15 cellular contexts compared by ENCODE assay signal in the genomic region with DNA sequence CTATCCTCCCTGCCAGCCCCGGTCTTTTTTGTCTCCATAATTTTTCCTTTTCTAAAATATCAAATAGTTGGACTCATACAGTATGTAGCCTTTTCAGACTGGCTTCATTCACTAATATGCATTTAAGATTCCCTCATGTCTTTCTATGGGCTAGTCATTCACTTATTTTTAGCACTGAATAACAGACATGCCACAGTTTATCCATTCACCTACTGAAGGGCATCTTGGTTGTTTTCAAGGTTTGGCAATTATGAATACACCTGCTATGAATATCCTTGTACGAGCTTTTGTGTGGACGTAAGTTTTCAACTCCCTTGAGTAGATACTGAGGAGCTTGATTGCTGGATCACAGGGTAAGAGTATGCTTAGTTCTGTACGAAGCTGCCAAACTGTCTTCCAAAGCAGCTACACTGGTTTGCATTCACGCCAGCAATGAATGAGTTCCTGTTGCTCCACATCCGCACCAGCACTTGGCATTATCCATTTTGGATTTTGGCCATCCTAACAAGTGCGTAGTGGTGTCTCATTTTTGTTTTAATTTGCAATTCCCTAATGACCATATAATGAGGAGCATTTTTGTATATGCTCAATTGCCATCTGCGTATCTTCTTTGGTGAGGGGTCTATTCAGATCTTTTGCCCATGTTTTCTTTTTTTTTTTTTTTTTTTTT. TPM values are rescaled to one million over a fixed set of nuclear protein-coding genes. Genes with fewer than 3 reads are reported as not detected.
DNase-seq lines count a peak whose midpoint lies in the region; ATAC-seq and TF ChIP-seq lines count a peak whose summit lies in the region.
"Had no signal": no experiment of that assay in that cellular context is flagged by ENCODE, and none has a peak within 500 bp of the region (broad histone marks: within the 10 kb centered on the region; RNA-seq: fewer than 3 reads in every experiment).

No MANE protein-coding gene starts in this region.

- POLR2A ChIA-PET in CD8-positive, alpha-beta T cell (lab: Charles Lee): interaction anchor here (1.1 kb wide), 1 partner anchor 17 kb away, joined by 3 read pairs; no protein-coding TSS in a partner anchor
- POLR2A ChIA-PET in Panc1 (lab: Charles Lee): no interaction called here

- in situ Hi-C loops in Panc1 (cut with HindIII; ENCODE audit: low pct_unique_long_range_greater_than_20kb, low sequenced_read_pairs): no loop called here

- intact Hi-C loops in Right ventricle myocardium superior (cut with DNase I) (no loop called here), Right ventricle myocardium inferior (cut with DNase I) (no loop called here), Panc1 (cut with micrococcal nuclease; ENCODE audit: unreplicated experiment) (no loop called here), psoas muscle (cut with DNase I) (no loop called here), upper lobe of right lung (cut with DNase I) (no loop called here)
- intact Hi-C loops in CD8-positive, alpha-beta T cell (cut with DNase I, micrococcal nuclease): no loop called here

- CTCF ChIA-PET in CD8-positive, alpha-beta T cell (lab: Charles Lee): interaction anchor here (0.6 kb wide), 1 partner anchor 17 kb away, joined by 3 read pairs; no protein-coding TSS in a partner anchor
- CTCF ChIA-PET in Panc1 (lab: Charles Lee): no interaction called here

- no peaks in the 10 kb centered on the region for H3K9me3 ChIP-seq in CD8-positive, alpha-beta T cell (ENCODE audit: low read length)
- no peaks in the 10 kb centered on the region for H3K9me3 ChIP-seq in Panc1 (ENCODE audit: control insufficient read depth, insufficient read depth, low read depth, low read length)
- H3K9me3 ChIP-seq in psoas muscle: peaks cover 5% of the 10 kb centered on the region
- no peaks in the 10 kb centered on the region for H3K9me3 ChIP-seq in upper lobe of right lung

- peaks cover 5% of the 10 kb centered on the region for H3K9me3 Mint-ChIP-seq in CD8-positive, alpha-beta T cell

- DNase-seq in Right ventricle myocardium superior (no peak), Right ventricle myocardium inferior (ENCODE audit: missing footprints) (no peak), Panc1 (ENCODE audit: low read depth, low spot score) (no peak), psoas muscle (no peak), upper lobe of right lung (no peak), mesenteric fat pad (ENCODE audit: low spot score) (no peak)
- no peak for DNase-seq in CD8-positive, alpha-beta T cell
- no peak for DNase-seq in stimulated activated CD4-positive, alpha-beta T cell treated with anti-CD3 and anti-CD28 coated beads, Interleukin-1b, Interleukin-23, amount 100 ng/mL, for 48 hours
- DNase-seq: Calu3, DMS79, GM23248, H7 had no signal

- H3K27ac ChIP-seq in CD8-positive, alpha-beta T cell (ENCODE audit: low read depth, low read length): no peak overlapping the region
- H3K27ac ChIP-seq in Panc1 (ENCODE audit: low read length): no peak overlapping the region
- peak overlapping the region; percentile 68 for H3K27ac ChIP-seq in psoas muscle
- no peak overlapping the region for H3K27ac ChIP-seq in upper lobe of right lung
- H3K27ac ChIP-seq: GM23248 had no signal

- peaks cover 7% of the 10 kb centered on the region for H3K36me3 ChIP-seq in CD8-positive, alpha-beta T cell (ENCODE audit: insufficient read depth, low read length)
- H3K36me3 ChIP-seq in Panc1 (ENCODE audit: control insufficient read depth, insufficient read depth, low read length) (no peaks in the 10 kb centered on the region), psoas muscle (ENCODE audit: insufficient read depth in 1 of 2, low read depth in 1 of 2) (peaks cover 0 to 24% of the 10 kb centered on the region in 2 donors), upper lobe of right lung (peaks cover 14% of the 10 kb centered on the region)

- WGBS in psoas muscle, 3 donors: 63 to 75% (median 68%) methylated on average over 8 of the region's 8 CpGs

- peaks cover 45% of the 10 kb centered on the region for H3K36me3 Mint-ChIP-seq in CD8-positive, alpha-beta T cell

- ATAC-seq in Right ventricle myocardium superior (ENCODE audit: poor library complexity): peak; percentile 8
- ATAC-seq in Right ventricle myocardium inferior: no peak
- ATAC-seq in CD8-positive, alpha-beta T cell: no peak
- ATAC-seq in Panc1: no peak
- ATAC-seq in psoas muscle: peak; percentile 56 to 69 (median 67)
- no peak for ATAC-seq in upper lobe of right lung
- ATAC-seq: GM12878 had no signal

- H3K4me1 Mint-ChIP-seq in CD8-positive, alpha-beta T cell (ENCODE audit: low read depth): peaks cover 6% of the 10 kb centered on the region
- H3K4me1 Mint-ChIP-seq: CD14-positive monocyte, IgD-negative memory B cell had no signal

- H3K4me3 Mint-ChIP-seq in CD8-positive, alpha-beta T cell: no peak overlapping the region
- H3K4me3 Mint-ChIP-seq: CD14-positive monocyte, IgD-negative memory B cell had no signal

- H3K4me1 ChIP-seq in CD8-positive, alpha-beta T cell (ENCODE audit: insufficient read depth, low read length): no peaks in the 10 kb centered on the region
- no peaks in the 10 kb centered on the region for H3K4me1 ChIP-seq in Panc1 (ENCODE audit: control insufficient read depth, insufficient read depth, low read length)
- H3K4me1 ChIP-seq in psoas muscle: peaks cover 10% of the 10 kb centered on the region
- H3K4me1 ChIP-seq in upper lobe of right lung: no peaks in the 10 kb centered on the region

- peak overlapping the region; percentile 18 for H3K27ac Mint-ChIP-seq in CD8-positive, alpha-beta T cell
- H3K27ac Mint-ChIP-seq: IgD-negative memory B cell had no signal

- no peaks in the 10 kb centered on the region for H3K27me3 ChIP-seq in CD8-positive, alpha-beta T cell (ENCODE audit: insufficient read depth, low read length)
- H3K27me3 ChIP-seq in Panc1 (ENCODE audit: control insufficient read depth, insufficient read depth, low read length): no peaks in the 10 kb centered on the region
- no peaks in the 10 kb centered on the region for H3K27me3 ChIP-seq in psoas muscle (ENCODE audit: insufficient read depth in 3 of 3, low read length in 2 of 3)
- H3K27me3 ChIP-seq in upper lobe of right lung: no peaks in the 10 kb centered on the region

- BruUV-seq in Panc1 (replicated peaks; lab: Mats Ljungman, UMichigan): TSS peak; percentile 75

- TF ChIP-seq CTCF in CD8-positive, alpha-beta T cell (IDR thresholded peaks at IDR 0.05): no peak
- TF ChIP-seq CTCF in Panc1 (IDR thresholded peaks at IDR 0.05) (no peak), psoas muscle (IDR thresholded peaks at IDR 0.05) (no peak), upper lobe of right lung (IDR thresholded peaks at IDR 0.05) (no peak)

- no peak overlapping the region for H3K4me3 ChIP-seq in CD8-positive, alpha-beta T cell (ENCODE audit: low read depth, low read length)
- H3K4me3 ChIP-seq in Panc1 (ENCODE audit: low read depth in 2 of 2, low read length in 2 of 2) (no peak overlapping the region), psoas muscle (no peak overlapping the region), upper lobe of right lung (no peak overlapping the region)
- H3K4me3 ChIP-seq: GM12878, GM23248 had no signal

- no peaks in the 10 kb centered on the region for H3K27me3 Mint-ChIP-seq in CD8-positive, alpha-beta T cell (ENCODE audit: low read depth)
- H3K27me3 Mint-ChIP-seq: IgD-negative memory B cell had no signal

RNA-seq across cellular contexts. Expression of a gene that starts 21.1 kb away (rescaled TPM):
- total RNA-seq in Right ventricle myocardium superior: 13.8 TPM
- total RNA-seq in Right ventricle myocardium inferior: 16.4 TPM
- total RNA-seq in CD8-positive, alpha-beta T cell: 10 to 100 TPM; 11.4 to 15.2 TPM
- 23.4 TPM for total RNA-seq in Panc1 (2021; ENCODE audit: unreplicated experiment)
- 41.1 TPM for polyA plus RNA-seq in Panc1 (2012; ENCODE audit: insufficient read length)
- 10 to 100 TPM in 2 of 4 donors, 1 to 10 TPM in 2; 6.5 to 10.8 (median 8.7) TPM for total RNA-seq in psoas muscle
- polyA plus RNA-seq in psoas muscle: 10 to 100 TPM in 1 of 3 donors, 1 to 10 TPM in 2; 8.0 to 11.0 (median 8.2) TPM
- 28.1 TPM for total RNA-seq in upper lobe of right lung
- total RNA-seq in mesenteric fat pad: 12.5 TPM

RNA-seq across cellular contexts. Expression of a gene that starts 21.3 kb away (rescaled TPM):
- total RNA-seq in Right ventricle myocardium superior (22.1 TPM), Right ventricle myocardium inferior (30.6 TPM), Panc1 (2021; ENCODE audit: unreplicated experiment) (59.7 TPM), psoas muscle (10 to 100 TPM in 3 of 4 donors, 1 to 10 TPM in 1; 9.9 to 14.0 (median 11.5) TPM), upper lobe of right lung (44.2 TPM), mesenteric fat pad (36.5 TPM)
- 10 to 100 TPM; 26.3 to 28.1 TPM for total RNA-seq in CD8-positive, alpha-beta T cell
- polyA plus RNA-seq in Panc1 (2012; ENCODE audit: insufficient read length): 98.5 TPM
- 10 to 100 TPM in 2 of 3 donors, 1 to 10 TPM in 1; 8.8 to 14.1 (median 11.6) TPM for polyA plus RNA-seq in psoas muscle

RNA-seq across cellular contexts. Expression of a gene that starts 43.5 kb away (rescaled TPM):
- 3.8 TPM for total RNA-seq in Right ventricle myocardium superior
- 4.8 TPM for total RNA-seq in Right ventricle myocardium inferior
- 10 to 100 TPM; 16.2 to 16.6 TPM for total RNA-seq in CD8-positive, alpha-beta T cell
- total RNA-seq in Panc1 (2021; ENCODE audit: unreplicated experiment): 17.3 TPM
- 11.6 TPM for polyA plus RNA-seq in Panc1 (2012; ENCODE audit: insufficient read length)
- 1 to 10 TPM; 5.9 to 9.0 (median 8.3) TPM for total RNA-seq in psoas muscle
- 10 to 100 TPM in 1 of 3 donors, 1 to 10 TPM in 2; 3.3 to 17.9 (median 7.5) TPM for polyA plus RNA-seq in psoas muscle
- 11.8 TPM for total RNA-seq in upper lobe of right lung
- total RNA-seq in mesenteric fat pad: 10.4 TPM

Comparison
In these comparisons a context has a peak if more than half of its experiments do, and no peak if none do; other contexts are left out.
1. ATAC-seq: peak in Right ventricle myocardium superior (single experiment) and psoas muscle (4 of 4); none in Right ventricle myocardium inferior (single experiment), CD8-positive, alpha-beta T cell (single experiment), Panc1 (single experiment) and upper lobe of right lung (single experiment).